17 cellular contexts compared by ENCODE assay signal in genomic region chr4:154686838-154687237, GRCh38. TPM values are rescaled to one million over a fixed set of nuclear protein-coding genes. Genes with fewer than 3 reads are reported as not detected.
DNase-seq lines count a peak whose midpoint lies in the region; ATAC-seq, FAIRE-seq and TF ChIP-seq lines count a peak whose summit lies in the region.
"Had no signal": no experiment of that assay in that cellular context is flagged by ENCODE, and none has a peak within 500 bp of the region (broad histone marks: within the 10 kb centered on the region; RNA-seq: fewer than 3 reads in every experiment).

No MANE protein-coding gene starts in this region.

- H3K4me3 ChIP-seq in adipocyte (ENCODE audit: low read length): no peak overlapping the region
- no peak overlapping the region for H3K4me3 ChIP-seq in kidney epithelial cell (ENCODE audit: low read depth, low read length)
- H3K4me3 ChIP-seq: esophagus muscularis mucosa, pancreas, thoracic aorta had no signal

- H3K9ac ChIP-seq in adipocyte (ENCODE audit: low read length): no peak overlapping the region

- H3K4me3 Mint-ChIP-seq in HFFc6: no peak overlapping the region
- H3K4me3 Mint-ChIP-seq: activated T-cell treated with anti-CD3 and anti-CD28 coated beads, Interleukin-2, amount 50 U/mL, for 4 hours; B cell had no signal

- H3K9me3 Mint-ChIP-seq in HFFc6: peaks cover 17% of the 10 kb centered on the region
- H3K9me3 Mint-ChIP-seq: activated T-cell treated with anti-CD3 and anti-CD28 coated beads, Interleukin-2, amount 50 U/mL, for 4 hours had no signal

- no peak overlapping the region for H3K27ac Mint-ChIP-seq in HFFc6
- H3K27ac Mint-ChIP-seq: B cell had no signal

- H3K4me1 ChIP-seq in adipocyte (ENCODE audit: control insufficient read depth, insufficient read depth, low read length): no peaks in the 10 kb centered on the region
- H3K4me1 ChIP-seq: esophagus muscularis mucosa, pancreas had no signal

- peak; percentile 61 for FAIRE-seq in A204.1 (lab: Jason Lieb, UNC)
- FAIRE-seq: pancreas had no signal

- TF ChIP-seq CTCF in HFFc6 (IDR thresholded peaks at IDR 0.05) (peak; percentile 47; the same call in 1 of the 2 replicates), kidney epithelial cell (IDR thresholded peaks at IDR 0.05; ENCODE audit: insufficient read depth, low read length, poor library complexity, severe bottlenecking) (peak; percentile 13)

- H3K36me3 ChIP-seq in adipocyte (ENCODE audit: control insufficient read depth, insufficient read depth, low read length, severe bottlenecking): no peaks in the 10 kb centered on the region
- no peaks in the 10 kb centered on the region for H3K36me3 ChIP-seq in kidney epithelial cell (ENCODE audit: control insufficient read depth, insufficient read depth, low read length)
- H3K36me3 ChIP-seq: esophagus muscularis mucosa, pancreas, thoracic aorta had no signal

- H3K4me1 Mint-ChIP-seq in HFFc6 (ENCODE audit: low read depth): no peaks in the 10 kb centered on the region
- H3K4me1 Mint-ChIP-seq: B cell had no signal

- no peaks in the 10 kb centered on the region for H3K36me3 Mint-ChIP-seq in HFFc6 (ENCODE audit: low read depth)

- DNase-seq in HFFc6 (no peak), adipocyte (ENCODE audit: low read depth) (peak; percentile 53), kidney epithelial cell (ENCODE audit: low read depth) (no peak), NCI-H2196 (lab: John Stamatoyannopoulos, UW; ENCODE audit: unreplicated experiment) (no peak)
- DNase-seq: activated CD4-positive, alpha-beta T cell treated with anti-CD3 and anti-CD28 coated beads for 48 hours; activated T-cell treated with anti-CD3 and anti-CD28 coated beads, Interleukin-2, amount 50 U/mL, for 4 hours; DMS79; pancreas; T-helper 1 cell had no signal

- H3K27me3 ChIP-seq in adipocyte (replicated peaks; ENCODE audit: control insufficient read depth, insufficient read depth, low read length): peaks cover 4% of the 10 kb centered on the region
- no peaks in the 10 kb centered on the region for H3K27me3 ChIP-seq in kidney epithelial cell (ENCODE audit: control insufficient read depth, insufficient read depth, low read length)
- H3K27me3 ChIP-seq: esophagus muscularis mucosa, pancreas had no signal

- H3K27me3 Mint-ChIP-seq in HFFc6 (ENCODE audit: insufficient read depth): no peaks in the 10 kb centered on the region

- no peaks in the 10 kb centered on the region for H3K9me3 ChIP-seq in adipocyte (ENCODE audit: control insufficient read depth, low read length)
- H3K9me3 ChIP-seq: esophagus muscularis mucosa, pancreas, thoracic aorta had no signal

- ATAC-seq in activated CD4-positive, CD25-positive, alpha-beta regulatory T cell treated with anti-CD3 and anti-CD28 coated beads, Interleukin-2, amount 50 U/mL, for 24 hours: no peak
- no peak for ATAC-seq in GM18858 (IDR thresholded peaks at IDR 0.05; ENCODE audit: unreplicated experiment)
- no peak for ATAC-seq in HG03469 (IDR thresholded peaks at IDR 0.05; ENCODE audit: unreplicated experiment)
- ATAC-seq: activated T-cell treated with anti-CD3 and anti-CD28 coated beads, Interleukin-2, amount 50 U/mL, for 4 hours; Panc1; pancreas had no signal

RNA-seq across cellular contexts. Expression of gene LRAT, which starts 57.0 kb away (rescaled TPM):
- not detected for total RNA-seq in HFFc6 (2021; fragmentation: NEBNext Ultra II Directional; extraction: Animal tissue kit (Norgen Biotek cat#: 25700))
- 1.1 and 1.2 TPM in 2 replicates for total RNA-seq in kidney epithelial cell
- total RNA-seq: activated T-cell treated with anti-CD3 and anti-CD28 coated beads, Interleukin-2, amount 50 U/mL, for 4 hours; B cell; thoracic aorta had no signal
